Comparison of ENCODE assay signal across 17 cellular contexts in genomic region chr1:247343801-247344200, GRCh38.
"Had no signal": no experiment of that assay in that cellular context is flagged by ENCODE, and none has a peak within 500 bp of the region (broad histone marks: within the 10 kb centered on the region; RNA-seq: fewer than 3 reads in every experiment).

No MANE protein-coding gene starts in this region.

- H3K4me1 ChIP-seq: adrenal gland, ascending aorta, pancreas had no signal

- H3K4me3 ChIP-seq: adrenal gland, ascending aorta, left ventricle myocardium inferior, pancreas, tibial artery had no signal

- FAIRE-seq: colon, endothelial cell of umbilical vein, pancreas, TTC549 had no signal

- H3K9me3 ChIP-seq: adrenal gland, ascending aorta, left ventricle myocardium inferior, pancreas, tibial artery had no signal

- H3K27ac ChIP-seq: ascending aorta, left ventricle myocardium inferior, pancreas, tibial artery had no signal

- DNase-seq: activated naive CD4-positive, alpha-beta T cell; activated T-cell treated with anti-CD3 and anti-CD28 coated beads, Interleukin-2, amount 50 U/mL, for 24 hours; adrenal gland; effector memory CD4-positive, alpha-beta T cell; foreskin melanocyte; hippocampal formation; left ventricle myocardium inferior; naive thymus-derived CD8-positive, alpha-beta T cell; pancreas; right cardiac atrium; stimulated activated CD4-positive, alpha-beta T cell treated with anti-CD3 and anti-CD28 coated beads, Interleukin-1b, Interleukin-23, amount 100 ng/mL, for 48 hours; tibial artery had no signal

- ATAC-seq: esophagus mucosa, pancreas, right cardiac atrium had no signal

- H3K27me3 ChIP-seq: adrenal gland, ascending aorta, pancreas, tibial artery had no signal

- H3K36me3 ChIP-seq: adrenal gland, ascending aorta, left ventricle myocardium inferior, pancreas had no signal
